8 cellular contexts compared by ENCODE assay signal in genomic region chr9:96449844-96450612, GRCh38. TPM values are rescaled to one million over a fixed set of nuclear protein-coding genes. Genes with fewer than 3 reads are reported as not detected.
DNase-seq lines count a peak whose midpoint lies in the region; ATAC-seq and TF ChIP-seq lines count a peak whose summit lies in the region.

A gene with protein sequence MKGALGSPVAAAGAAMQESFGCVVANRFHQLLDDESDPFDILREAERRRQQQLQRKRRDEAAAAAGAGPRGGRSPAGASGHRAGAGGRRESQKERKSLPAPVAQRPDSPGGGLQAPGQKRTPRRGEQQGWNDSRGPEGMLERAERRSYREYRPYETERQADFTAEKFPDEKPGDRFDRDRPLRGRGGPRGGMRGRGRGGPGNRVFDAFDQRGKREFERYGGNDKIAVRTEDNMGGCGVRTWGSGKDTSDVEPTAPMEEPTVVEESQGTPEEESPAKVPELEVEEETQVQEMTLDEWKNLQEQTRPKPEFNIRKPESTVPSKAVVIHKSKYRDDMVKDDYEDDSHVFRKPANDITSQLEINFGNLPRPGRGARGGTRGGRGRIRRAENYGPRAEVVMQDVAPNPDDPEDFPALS (plus strand): TSS chr9:96450169. CDS start chr9:96450280, 111 bp downstream.

- H3K4me1 Mint-ChIP-seq in IgD-negative memory B cell, result peaks cover 15 to 17% (median 16%) of the 10 kb centered on the region in 3 donors

- ATAC-seq in GM21576 (IDR thresholded peaks at IDR 0.05; ENCODE audit: unreplicated experiment), result peak; percentile 94

- DNase-seq in DMS114 treated with DMSO at 0.1 percent for 48 hours (lab: John Stamatoyannopoulos, UW; ENCODE audit: unreplicated experiment), result peak; percentile 75
- DNase-seq in OCI-M1 (lab: John Stamatoyannopoulos, UW), result peak; percentile 95
- DNase-seq in activated T-cell treated with anti-CD3 and anti-CD28 coated beads for 48 hours (ENCODE audit: low read depth), result peak; percentile 97
- DNase-seq in erythroblast (lab: John Stamatoyannopoulos, UW), result peak; percentile 94 to 97
- DNase-seq in stimulated activated CD8-positive, alpha-beta memory T cell treated with anti-CD3 and anti-CD28 coated beads, Interleukin-7, amount 100 ng/mL, for 1 hour (ENCODE audit: low read depth in 2 of 2), result peak; percentile 92 to 93

- H3K9ac ChIP-seq in muscle layer of colon (ENCODE audit: low read length), result peak within 1 kb of the TSS; percentile 22

- H3K9me3 ChIP-seq in muscle layer of colon (ENCODE audit: low read length), result no peaks in the 10 kb centered on the region

- peaks cover 5% of the 10 kb centered on the region for H3K27me3 Mint-ChIP-seq in IgD-negative memory B cell

- H3K9me3 Mint-ChIP-seq in IgD-negative memory B cell, result no peaks in the 10 kb centered on the region

- peaks cover 4% of the 10 kb centered on the region for H3K36me3 Mint-ChIP-seq in IgD-negative memory B cell

- H3K27ac ChIP-seq in muscle layer of colon (ENCODE audit: low read depth, low read length), result peak within 1 kb of the TSS; percentile 70

- H3K27ac Mint-ChIP-seq in IgD-negative memory B cell, result peak within 1 kb of the TSS; percentile 41 to 91 (median 69)

- peak; percentile 52 for TF ChIP-seq POLR2A in erythroblast (IDR thresholded peaks at IDR 0.05; ENCODE audit: low read length)

- H3K36me3 ChIP-seq in muscle layer of colon (ENCODE audit: insufficient read depth, low read length), result no peaks in the 10 kb centered on the region

- H3K27me3 ChIP-seq in muscle layer of colon (ENCODE audit: control insufficient read depth in 1 of 2, insufficient read depth in 2 of 2, low read length in 2 of 2), result no peaks in the 10 kb centered on the region

- H3K4me3 ChIP-seq in muscle layer of colon (ENCODE audit: low read depth in 1 of 2, low read length in 2 of 2), result peak within 1 kb of the TSS; percentile 50 to 67

- H3K4me1 ChIP-seq in muscle layer of colon (ENCODE audit: insufficient read depth, low read length), result peaks cover 4% of the 10 kb centered on the region

- peak within 1 kb of the TSS; percentile 84 to 97 (median 93) for H3K4me3 Mint-ChIP-seq in IgD-negative memory B cell

RNA-seq across cellular contexts. Expression of the gene that starts here (rescaled TPM):
- 7.4 TPM for polyA plus RNA-seq in IgD-negative memory B cell

Comparison
In these comparisons a context has a peak if more than half of its experiments do, and no peak if none do; other contexts are left out.
1. Peak in every context shown above with its lines: DNase-seq, ATAC-seq, H3K4me3 ChIP-seq and H3K27ac ChIP-seq.